Comparison of ENCODE assay signal across 9 cellular contexts in genomic region chr6:25788305-25788922, GRCh38. TPM values are rescaled to one million over a fixed set of nuclear protein-coding genes. Genes with fewer than 3 reads are reported as not detected.
A peak's percentile ranks its signal among the peaks of the same experiment; 100 is the strongest.
DNase-seq lines count a peak whose midpoint lies in the region; ATAC-seq and TF ChIP-seq lines count a peak whose summit lies in the region.
"Had no signal": no experiment of that assay in that cellular context is flagged by ENCODE, and none has a peak within 500 bp of the region (broad histone marks: within the 10 kb centered on the region; RNA-seq: fewer than 3 reads in every experiment).

No MANE protein-coding gene starts in this region.

- TF ChIP-seq CTCF in prostate gland (IDR thresholded peaks at IDR 0.05), result peak in 3 of 4 experiments; percentile 41 to 52 (median 43)

- H3K36me3 Mint-ChIP-seq in activated CD4-positive, alpha-beta memory T cell treated with anti-CD3 and anti-CD28 coated beads for 36 hours, result no peaks in the 10 kb centered on the region

- no peak overlapping the region for H3K27ac Mint-ChIP-seq in activated CD4-positive, alpha-beta memory T cell treated with anti-CD3 and anti-CD28 coated beads for 36 hours
- H3K27ac Mint-ChIP-seq: nephron had no signal

- no peaks in the 10 kb centered on the region for H3K36me3 ChIP-seq in prostate gland

- DNase-seq in activated CD8-positive, alpha-beta memory T cell treated with anti-CD3 and anti-CD28 coated beads for 1 hour (ENCODE audit: extremely low read depth in 1 of 2, low read depth in 1 of 2), result peak; percentile 1
- DNase-seq in activated CD8-positive, alpha-beta memory T cell treated with anti-CD3 and anti-CD28 coated beads, Interleukin-2, amount 50 U/mL, for 48 hours, result no peak
- DNase-seq in NAMALWA (ENCODE audit: low spot score) (peak; percentile 35), fibroblast of gingiva (ENCODE audit: low read depth) (peak; percentile 45), prostate gland (ENCODE audit: low spot score) (peak; percentile 28)
- DNase-seq in activated CD4-positive, alpha-beta memory T cell treated with anti-CD3 and anti-CD28 coated beads for 36 hours, result peak; percentile 63

- no peak overlapping the region for H3K27ac ChIP-seq in prostate gland

- no peaks in the 10 kb centered on the region for H3K27me3 Mint-ChIP-seq in activated CD4-positive, alpha-beta memory T cell treated with anti-CD3 and anti-CD28 coated beads for 36 hours

- H3K4me3 ChIP-seq in prostate gland, result no peak overlapping the region

- WGBS in prostate gland, result 78% methylated on average over 4 of the region's 4 CpGs

- H3K4me1 Mint-ChIP-seq in activated CD4-positive, alpha-beta memory T cell treated with anti-CD3 and anti-CD28 coated beads for 36 hours (ENCODE audit: low read depth), result peaks cover 11% of the 10 kb centered on the region
- H3K4me1 Mint-ChIP-seq: nephron had no signal

- H3K27me3 ChIP-seq in prostate gland (replicated peaks; ENCODE audit: insufficient read depth), result no peaks in the 10 kb centered on the region

- POLR2A ChIA-PET in activated CD4-positive, alpha-beta memory T cell treated with anti-CD3 and anti-CD28 coated beads for 36 hours (lab: Charles Lee), result no interaction called here

- no peaks in the 10 kb centered on the region for H3K9me3 ChIP-seq in prostate gland

- no peaks in the 10 kb centered on the region for H3K9me3 Mint-ChIP-seq in activated CD4-positive, alpha-beta memory T cell treated with anti-CD3 and anti-CD28 coated beads for 36 hours
- H3K9me3 Mint-ChIP-seq: nephron had no signal

- CTCF ChIA-PET in activated CD4-positive, alpha-beta memory T cell treated with anti-CD3 and anti-CD28 coated beads for 36 hours (lab: Charles Lee), result interaction anchor here (0.8 to 5.6 kb wide), 22 partner anchors 15 to 298 kb away, joined by 3 to 48 read pairs (median 5); a partner anchor contains a TSS

- no peak overlapping the region for H3K4me3 Mint-ChIP-seq in activated CD4-positive, alpha-beta memory T cell treated with anti-CD3 and anti-CD28 coated beads for 36 hours
- H3K4me3 Mint-ChIP-seq: nephron had no signal

- intact Hi-C loops in activated CD4-positive, alpha-beta memory T cell treated with anti-CD3 and anti-CD28 coated beads for 36 hours (cut with micrococcal nuclease), result loop anchor here (2.0 to 5.0 kb wide), 4 partner anchors 39 to 204 kb away; no protein-coding TSS in a partner anchor
- intact Hi-C loops in prostate gland (cut with DNase I), result no loop called here

- H3K4me1 ChIP-seq in prostate gland (replicated peaks), result no peaks in the 10 kb centered on the region

- no peak for ATAC-seq in HG03025 (IDR thresholded peaks at IDR 0.05; ENCODE audit: low FRiP score, unreplicated experiment)
- no peak for ATAC-seq in HG02610 (IDR thresholded peaks at IDR 0.05; ENCODE audit: unreplicated experiment)

- TF ChIP-seq POLR2A in prostate gland (IDR thresholded peaks at IDR 0.05), result no peak

RNA-seq across cellular contexts. Expression of gene SLC17A4, which starts 33.9 kb away (rescaled TPM):
- total RNA-seq in activated CD4-positive, alpha-beta memory T cell treated with anti-CD3 and anti-CD28 coated beads for 36 hours, result not detected
- not detected for total RNA-seq in prostate gland

RNA-seq across cellular contexts. Expression of gene SLC17A1, which starts 43.4 kb away (rescaled TPM):
- not detected for total RNA-seq in activated CD4-positive, alpha-beta memory T cell treated with anti-CD3 and anti-CD28 coated beads for 36 hours
- total RNA-seq in prostate gland, result under 1 TPM in 1 of 2 donors, not detected in 1; 0.51 TPM
